Comparison of ENCODE assay signal across 38 cellular contexts in the genomic region with DNA sequence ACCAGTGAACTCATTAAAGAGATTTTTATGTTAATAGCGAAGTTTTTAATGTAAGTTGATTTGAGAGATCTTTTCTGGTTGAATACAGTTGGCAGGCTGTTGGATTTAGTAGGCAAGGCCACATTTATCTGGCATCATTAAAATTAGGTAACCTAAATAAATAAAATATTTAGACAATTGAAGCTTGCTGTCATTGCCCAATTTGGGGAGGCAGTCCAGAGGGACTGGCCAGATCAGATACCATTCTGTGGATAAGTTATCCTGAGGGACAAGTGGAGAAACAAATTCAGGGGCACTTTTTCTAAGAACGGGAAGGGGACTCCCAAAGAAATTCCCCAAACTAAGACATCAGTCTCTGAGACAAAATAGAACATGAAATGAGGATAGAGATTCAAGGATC.
"Had no signal": no experiment of that assay in that cellular context is flagged by ENCODE, and none has a peak within 500 bp of the region (broad histone marks: within the 10 kb centered on the region; RNA-seq: fewer than 3 reads in every experiment).

No MANE protein-coding gene starts in this region.

- H3K9me3 Mint-ChIP-seq: activated naive CD4-positive, alpha-beta T cell treated with anti-CD3 and anti-CD28 coated beads for 36 hours; activated naive CD4-positive, alpha-beta T cell treated with anti-CD3 and anti-CD28 coated beads, Interleukin-2, amount 10 ng/mL, durations not matched to agents 7 days and 5 days; activated naive CD4-positive, alpha-beta T cell treated with anti-CD3 and anti-CD28 coated beads, Interleukin-2, amount 50 U/mL, for 24 hours; activated naive CD8-positive, alpha-beta T cell treated with anti-CD3 and anti-CD28 coated beads for 36 hours; activated naive CD8-positive, alpha-beta T cell treated with anti-CD3 and anti-CD28 coated beads, Interleukin-2, amount 10 ng/mL, durations not matched to agents 7 days and 5 days; activated T-helper 1 cell treated with anti-CD3 and anti-CD28 coated beads, Interleukin-12 subunit alpha, Interleukin-12 subunit beta, Interleukin-2, Interleukin-4 antibody, amounts not matched to agents 30 ng/mL and 10 ng/mL and 1 ng/mL, durations not matched to agents 14 hours and 24 hours and 36 hours; activated T-helper 2 cell treated with anti-CD3 and anti-CD28 coated beads, Interferon-gamma antibody, Interleukin-2, Interleukin-4, amounts not matched to agents 10 μg/mL and 5 μg/mL and 100 μg/mL, durations not matched to agents 14 hours and 24 hours and 36 hours; brain had no signal

- H3K27ac Mint-ChIP-seq: activated naive CD4-positive, alpha-beta T cell treated with anti-CD3 and anti-CD28 coated beads for 36 hours; activated naive CD4-positive, alpha-beta T cell treated with anti-CD3 and anti-CD28 coated beads, Interleukin-2, amount 10 ng/mL, durations not matched to agents 7 days and 5 days; activated naive CD4-positive, alpha-beta T cell treated with anti-CD3 and anti-CD28 coated beads, Interleukin-2, amount 50 U/mL, for 24 hours; activated naive CD4-positive, alpha-beta T cell treated with anti-CD3 and anti-CD28 coated beads, Interleukin-2, amount 50 U/mL, for 72 hours; activated naive CD8-positive, alpha-beta T cell; activated naive CD8-positive, alpha-beta T cell treated with anti-CD3 and anti-CD28 coated beads for 36 hours; activated naive CD8-positive, alpha-beta T cell treated with anti-CD3 and anti-CD28 coated beads, Interleukin-2, amount 10 ng/mL, durations not matched to agents 7 days and 5 days; activated naive CD8-positive, alpha-beta T cell treated with anti-CD3 and anti-CD28 coated beads, Interleukin-2, amount 50 U/mL, for 24 hours; activated T-cell treated with anti-CD3 and anti-CD28 coated beads, Interleukin-2, amount 50 U/mL, for 24 hours; activated T-cell treated with anti-CD3 and anti-CD28 coated beads, Interleukin-2, amount 50 U/mL, for 72 hours; activated T-helper 1 cell treated with anti-CD3 and anti-CD28 coated beads, Interleukin-12 subunit alpha, Interleukin-12 subunit beta, Interleukin-2, Interleukin-4 antibody, amounts not matched to agents 30 ng/mL and 10 ng/mL and 1 ng/mL, durations not matched to agents 14 hours and 24 hours and 36 hours; activated T-helper 17 cell treated with anti-CD3 and anti-CD28 coated beads, Interleukin-2, amount 50 U/mL, for 72 hours; activated T-helper 2 cell treated with anti-CD3 and anti-CD28 coated beads, Interferon-gamma antibody, Interleukin-2, Interleukin-4, amounts not matched to agents 10 μg/mL and 5 μg/mL and 100 μg/mL, durations not matched to agents 14 hours and 24 hours and 36 hours; brain had no signal

- ATAC-seq: activated naive CD4-positive, alpha-beta T cell treated with anti-CD3 and anti-CD28 coated beads, Interleukin-2, amount 50 U/mL, for 72 hours; activated naive CD8-positive, alpha-beta T cell treated with anti-CD3 and anti-CD28 coated beads, Interleukin-2, amount 50 U/mL, for 24 hours; activated T-cell treated with anti-CD3 and anti-CD28 coated beads, Interleukin-2, amount 50 U/mL, for 4 hours; activated T-cell treated with anti-CD3 and anti-CD28 coated beads, Interleukin-2, amount 50 U/mL, for 72 hours; activated T-helper 17 cell treated with anti-CD3 and anti-CD28 coated beads, Interleukin-2, amount 50 U/mL, for 72 hours; body of pancreas had no signal

- H3K4me3 ChIP-seq: adrenal gland, ascending aorta, body of pancreas, breast epithelium, cardiac muscle cell had no signal

- H3K9me3 ChIP-seq: adrenal gland, ascending aorta, body of pancreas, breast epithelium had no signal

- H3K4me1 Mint-ChIP-seq: activated naive CD4-positive, alpha-beta T cell treated with anti-CD3 and anti-CD28 coated beads, Interleukin-2, amount 10 ng/mL, durations not matched to agents 7 days and 5 days; activated naive CD4-positive, alpha-beta T cell treated with anti-CD3 and anti-CD28 coated beads, Interleukin-2, amount 50 U/mL, for 24 hours; activated naive CD8-positive, alpha-beta T cell treated with anti-CD3 and anti-CD28 coated beads for 36 hours; activated naive CD8-positive, alpha-beta T cell treated with anti-CD3 and anti-CD28 coated beads, Interleukin-2, amount 10 ng/mL, durations not matched to agents 7 days and 5 days; activated naive CD8-positive, alpha-beta T cell treated with anti-CD3 and anti-CD28 coated beads, Interleukin-2, amount 50 U/mL, for 24 hours; activated T-helper 17 cell treated with anti-CD3 and anti-CD28 coated beads, Interleukin-2, amount 50 U/mL, for 72 hours; central memory CD8-positive, alpha-beta T cell had no signal

- H3K36me3 Mint-ChIP-seq: activated naive CD4-positive, alpha-beta T cell treated with anti-CD3 and anti-CD28 coated beads, Interleukin-2, amount 10 ng/mL, durations not matched to agents 7 days and 5 days; activated naive CD4-positive, alpha-beta T cell treated with anti-CD3 and anti-CD28 coated beads, Interleukin-2, amount 50 U/mL, for 24 hours; activated naive CD4-positive, alpha-beta T cell treated with anti-CD3 and anti-CD28 coated beads, Interleukin-2, amount 50 U/mL, for 72 hours; activated naive CD8-positive, alpha-beta T cell; activated naive CD8-positive, alpha-beta T cell treated with anti-CD3 and anti-CD28 coated beads for 36 hours; activated naive CD8-positive, alpha-beta T cell treated with anti-CD3 and anti-CD28 coated beads, Interleukin-2, amount 10 ng/mL, durations not matched to agents 7 days and 5 days; brain had no signal

- DNase-seq: activated effector memory CD4-positive, alpha-beta T cell treated with anti-CD3 and anti-CD28 coated beads, Interleukin-2, amount 50 U/mL, for 16 hours; activated effector memory CD4-positive, alpha-beta T cell treated with Interleukin-2 at 50 U/mL for 16 hours; activated gamma-delta T cell; activated gamma-delta T cell treated with Interleukin-2 at 50 U/mL for 16 hours; activated naive CD4-positive, alpha-beta T cell; activated naive CD4-positive, alpha-beta T cell treated with anti-CD3 and anti-CD28 coated beads for 36 hours; activated naive CD4-positive, alpha-beta T cell treated with anti-CD3 and anti-CD28 coated beads, Interleukin-2, amount 10 ng/mL, durations not matched to agents 7 days and 5 days; activated naive CD4-positive, alpha-beta T cell treated with anti-CD3 and anti-CD28 coated beads, Interleukin-2, amount 50 U/mL, for 16 hours; activated naive CD4-positive, alpha-beta T cell treated with Interleukin-2 at 50 U/mL for 16 hours; activated naive CD8-positive, alpha-beta T cell treated with anti-CD3 and anti-CD28 coated beads for 36 hours; activated naive CD8-positive, alpha-beta T cell treated with anti-CD3 and anti-CD28 coated beads, Interleukin-2, amount 10 ng/mL, durations not matched to agents 7 days and 5 days; activated naive CD8-positive, alpha-beta T cell treated with anti-CD3 and anti-CD28 coated beads, Interleukin-2, amount 50 U/mL, for 24 hours; activated T-cell treated with anti-CD3 and anti-CD28 coated beads, Interleukin-2, amount 50 U/mL, for 1 hour; activated T-cell treated with anti-CD3 and anti-CD28 coated beads, Interleukin-2, amount 50 U/mL, for 24 hours; activated T-cell treated with anti-CD3 and anti-CD28 coated beads, Interleukin-2, amount 50 U/mL, for 4 hours; activated T-cell treated with anti-CD3 and anti-CD28 coated beads, Interleukin-2, amount 50 U/mL, for 48 hours; activated T-cell treated with anti-CD3 and anti-CD28 coated beads, Interleukin-2, amount 50 U/mL, for 72 hours; adrenal gland; amniotic stem cell; amygdala; anterior cingulate cortex; aorta; body of pancreas; brain microvascular endothelial cell; caudate nucleus; central memory CD4-positive, alpha-beta T cell; cerebellar nuclear complex had no signal

- H3K4me3 Mint-ChIP-seq: activated naive CD4-positive, alpha-beta T cell treated with anti-CD3 and anti-CD28 coated beads for 36 hours; activated naive CD4-positive, alpha-beta T cell treated with anti-CD3 and anti-CD28 coated beads, Interleukin-2, amount 10 ng/mL, durations not matched to agents 7 days and 5 days; activated naive CD4-positive, alpha-beta T cell treated with anti-CD3 and anti-CD28 coated beads, Interleukin-2, amount 50 U/mL, for 24 hours; activated naive CD8-positive, alpha-beta T cell; activated naive CD8-positive, alpha-beta T cell treated with anti-CD3 and anti-CD28 coated beads for 36 hours; activated naive CD8-positive, alpha-beta T cell treated with anti-CD3 and anti-CD28 coated beads, Interleukin-2, amount 10 ng/mL, durations not matched to agents 7 days and 5 days; activated naive CD8-positive, alpha-beta T cell treated with anti-CD3 and anti-CD28 coated beads, Interleukin-2, amount 50 U/mL, for 24 hours; activated T-cell treated with anti-CD3 and anti-CD28 coated beads, Interleukin-2, amount 50 U/mL, for 24 hours; activated T-cell treated with anti-CD3 and anti-CD28 coated beads, Interleukin-2, amount 50 U/mL, for 4 hours; activated T-cell treated with anti-CD3 and anti-CD28 coated beads, Interleukin-2, amount 50 U/mL, for 72 hours; activated T-helper 1 cell treated with anti-CD3 and anti-CD28 coated beads, Interleukin-12 subunit alpha, Interleukin-12 subunit beta, Interleukin-2, Interleukin-4 antibody, amounts not matched to agents 30 ng/mL and 10 ng/mL and 1 ng/mL, durations not matched to agents 14 hours and 24 hours and 36 hours; activated T-helper 17 cell treated with anti-CD3 and anti-CD28 coated beads, Interleukin-2, amount 50 U/mL, for 72 hours; brain; central memory CD8-positive, alpha-beta T cell had no signal

- H3K36me3 ChIP-seq: adrenal gland, ascending aorta, brain microvascular endothelial cell, breast epithelium, cardiac muscle cell had no signal

- H3K4me1 ChIP-seq: adrenal gland, ascending aorta, body of pancreas, breast epithelium had no signal

- H3K27me3 Mint-ChIP-seq: activated naive CD4-positive, alpha-beta T cell treated with anti-CD3 and anti-CD28 coated beads, Interleukin-2, amount 10 ng/mL, durations not matched to agents 7 days and 5 days; activated naive CD4-positive, alpha-beta T cell treated with anti-CD3 and anti-CD28 coated beads, Interleukin-2, amount 50 U/mL, for 24 hours; activated naive CD8-positive, alpha-beta T cell; activated naive CD8-positive, alpha-beta T cell treated with anti-CD3 and anti-CD28 coated beads, Interleukin-2, amount 10 ng/mL, durations not matched to agents 7 days and 5 days; activated T-cell treated with anti-CD3 and anti-CD28 coated beads, Interleukin-2, amount 50 U/mL, for 24 hours; activated T-helper 17 cell treated with anti-CD3 and anti-CD28 coated beads, Interleukin-2, amount 50 U/mL, for 72 hours; brain; central memory CD8-positive, alpha-beta T cell had no signal

- H3K27me3 ChIP-seq: adrenal gland, ascending aorta, body of pancreas, brain microvascular endothelial cell, breast epithelium, cardiac muscle cell had no signal

- H3K27ac ChIP-seq: adrenal gland, ascending aorta, body of pancreas, brain microvascular endothelial cell, breast epithelium, cardiac muscle cell had no signal
